Comparison of ENCODE assay signal across 10 cellular contexts in the genomic region with DNA sequence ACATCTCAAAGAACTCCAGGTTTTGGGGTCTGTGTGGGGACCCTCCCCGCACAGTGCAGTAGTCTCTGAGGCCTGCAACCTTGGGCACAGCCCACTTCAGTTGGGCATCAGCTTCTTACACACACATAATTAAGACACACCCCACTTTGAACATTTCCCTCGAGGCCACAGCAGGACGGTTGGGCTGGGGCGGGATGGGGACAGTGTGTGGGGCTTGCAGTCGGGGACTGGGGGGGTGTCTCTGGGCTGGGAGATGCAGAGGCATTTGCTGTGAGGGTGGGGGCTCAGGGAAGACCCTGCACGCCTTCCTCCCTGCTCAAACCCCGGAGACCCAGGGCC. TPM values are rescaled to one million over a fixed set of nuclear protein-coding genes. Genes with fewer than 3 reads are reported as not detected.
DNase-seq lines count a peak whose midpoint lies in the region; ATAC-seq, FAIRE-seq and TF ChIP-seq lines count a peak whose summit lies in the region.
"Had no signal": no experiment of that assay in that cellular context is flagged by ENCODE, and none has a peak within 500 bp of the region (broad histone marks: within the 10 kb centered on the region; RNA-seq: fewer than 3 reads in every experiment).

No MANE protein-coding gene starts in this region.

- H3K4me3 Mint-ChIP-seq in activated T-cell treated with anti-CD3 and anti-CD28 coated beads, Interleukin-2, amount 50 U/mL, for 24 hours, result peak overlapping the region; percentile 92

- H3K9me3 Mint-ChIP-seq in activated T-cell treated with anti-CD3 and anti-CD28 coated beads, Interleukin-2, amount 50 U/mL, for 24 hours, result no peaks in the 10 kb centered on the region

- FAIRE-seq in kidney (lab: Jason Lieb, UNC), result no peak

- H3K36me3 Mint-ChIP-seq in activated T-cell treated with anti-CD3 and anti-CD28 coated beads, Interleukin-2, amount 50 U/mL, for 24 hours (ENCODE audit: low read depth), result peaks cover 10% of the 10 kb centered on the region

- H3K27me3 ChIP-seq in subcutaneous abdominal adipose tissue (ENCODE audit: control insufficient read depth in 5 of 5, insufficient read depth in 4 of 5, low read length in 5 of 5), result no peaks in the 10 kb centered on the region

- H3K9ac ChIP-seq in kidney (ENCODE audit: low read length in 2 of 2) (peak overlapping the region in 1 of 2 donors; percentile 19), subcutaneous abdominal adipose tissue (ENCODE audit: low read length in 5 of 5) (peak overlapping the region; percentile 7 to 77 (median 46))

- TF ChIP-seq CTCF in kidney (IDR thresholded peaks at IDR 0.05; ENCODE audit: borderline replicate concordance, extremely low read depth, insufficient read depth), result no peak

- peak; percentile 17 to 20 for DNase-seq in NOMO-1 (lab: John Stamatoyannopoulos, UW; ENCODE audit: unreplicated experiment in 2 of 2)
- no peak for DNase-seq in NOMO-1 treated with dmso at 0.1 percent for 144 hours (lab: John Stamatoyannopoulos, UW; ENCODE audit: unreplicated experiment)
- no peak for DNase-seq in activated T-cell treated with anti-CD3 and anti-CD28 coated beads, Interleukin-2, amount 50 U/mL, for 24 hours
- no peak for DNase-seq in kidney
- DNase-seq in RKO (ENCODE audit: low spot score), result no peak
- DNase-seq in NCI-H446 (lab: John Stamatoyannopoulos, UW), result no peak

- H3K4me1 Mint-ChIP-seq in activated T-cell treated with anti-CD3 and anti-CD28 coated beads, Interleukin-2, amount 50 U/mL, for 24 hours (ENCODE audit: low read depth), result peaks cover 54% of the 10 kb centered on the region

- H3K4me1 ChIP-seq in kidney (ENCODE audit: control insufficient read depth in 1 of 2, insufficient read depth in 1 of 2, low read depth in 1 of 2, low read length in 2 of 2), result peaks cover 0 to 35% of the 10 kb centered on the region in 2 donors
- peaks cover 3 to 69% (median 68%) of the 10 kb centered on the region in 5 donors for H3K4me1 ChIP-seq in subcutaneous abdominal adipose tissue (ENCODE audit: control insufficient read depth in 5 of 5, insufficient read depth in 5 of 5, low read length in 5 of 5)

- H3K27me3 Mint-ChIP-seq in activated T-cell treated with anti-CD3 and anti-CD28 coated beads, Interleukin-2, amount 50 U/mL, for 24 hours, result no peaks in the 10 kb centered on the region

- ATAC-seq in GM21737 (IDR thresholded peaks at IDR 0.05; ENCODE audit: unreplicated experiment), result no peak

- no peak overlapping the region for H3K27ac ChIP-seq in kidney (ENCODE audit: low read depth in 2 of 2, low read length in 2 of 2)
- H3K27ac ChIP-seq in subcutaneous abdominal adipose tissue (ENCODE audit: low read depth, low read length), result peak overlapping the region; percentile 81

- intact Hi-C loops in kidney (cut with DNase I), result no loop called here

- H3K9me3 ChIP-seq in kidney (ENCODE audit: control insufficient read depth in 1 of 2, low read length in 2 of 2) (no peaks in the 10 kb centered on the region), subcutaneous abdominal adipose tissue (ENCODE audit: control insufficient read depth in 5 of 5, low read length in 5 of 5) (no peaks in the 10 kb centered on the region)

- H3K36me3 ChIP-seq in kidney (ENCODE audit: control insufficient read depth in 1 of 2, insufficient read depth in 2 of 2, low read length in 2 of 2) (peaks cover 0 to 4% of the 10 kb centered on the region in 2 donors), subcutaneous abdominal adipose tissue (ENCODE audit: control insufficient read depth in 5 of 5, insufficient read depth in 5 of 5, low read length in 5 of 5) (peaks cover 0 to 9% (median 8%) of the 10 kb centered on the region in 5 donors)

- H3K27ac Mint-ChIP-seq in activated T-cell treated with anti-CD3 and anti-CD28 coated beads, Interleukin-2, amount 50 U/mL, for 24 hours, result peak overlapping the region; percentile 86

- H3K4me3 ChIP-seq in kidney (ENCODE audit: low read length in 2 of 2), result peak overlapping the region; percentile 30 to 72
- peak overlapping the region; percentile 83 to 95 (median 87) for H3K4me3 ChIP-seq in subcutaneous abdominal adipose tissue (ENCODE audit: low read depth in 1 of 5, low read length in 5 of 5)

RNA-seq across cellular contexts. Expression of a gene that starts 1.2 kb away (rescaled TPM):
- total RNA-seq in kidney, result 18.4 TPM
- 5.0 TPM for polyA plus RNA-seq in kidney (ENCODE audit: insufficient read depth, low read depth, low replicate concordance)

RNA-seq across cellular contexts. Expression of a gene that starts 34.5 kb away (rescaled TPM):
- total RNA-seq in kidney, result 23.7 TPM
- polyA plus RNA-seq in kidney (ENCODE audit: insufficient read depth, low read depth, low replicate concordance), result 18.7 TPM

RNA-seq across cellular contexts. Expression of a gene that starts 38.0 kb away (rescaled TPM):
- total RNA-seq in kidney, result 27.8 TPM
- 6.1 TPM for polyA plus RNA-seq in kidney (ENCODE audit: insufficient read depth, low read depth, low replicate concordance)

RNA-seq across cellular contexts. Expression of a gene that starts 44.6 kb away (rescaled TPM):
- total RNA-seq in kidney, result not detected
- not detected for polyA plus RNA-seq in kidney (ENCODE audit: insufficient read depth, low read depth, low replicate concordance)
- total RNA-seq: Daoy, LHCN-M2 had no signal

Comparison
In these comparisons a context has a peak if more than half of its experiments do, and no peak if none do; other contexts are left out.
1. DNase-seq: peak in NOMO-1 (2 of 2); none in NOMO-1 treated with dmso at 0.1 percent for 144 hours (single experiment), activated T-cell treated with anti-CD3 and anti-CD28 coated beads, Interleukin-2, amount 50 U/mL, for 24 hours (single experiment), kidney (single experiment), RKO (single experiment) and NCI-H446 (0 of 2).